In the genomic region with DNA sequence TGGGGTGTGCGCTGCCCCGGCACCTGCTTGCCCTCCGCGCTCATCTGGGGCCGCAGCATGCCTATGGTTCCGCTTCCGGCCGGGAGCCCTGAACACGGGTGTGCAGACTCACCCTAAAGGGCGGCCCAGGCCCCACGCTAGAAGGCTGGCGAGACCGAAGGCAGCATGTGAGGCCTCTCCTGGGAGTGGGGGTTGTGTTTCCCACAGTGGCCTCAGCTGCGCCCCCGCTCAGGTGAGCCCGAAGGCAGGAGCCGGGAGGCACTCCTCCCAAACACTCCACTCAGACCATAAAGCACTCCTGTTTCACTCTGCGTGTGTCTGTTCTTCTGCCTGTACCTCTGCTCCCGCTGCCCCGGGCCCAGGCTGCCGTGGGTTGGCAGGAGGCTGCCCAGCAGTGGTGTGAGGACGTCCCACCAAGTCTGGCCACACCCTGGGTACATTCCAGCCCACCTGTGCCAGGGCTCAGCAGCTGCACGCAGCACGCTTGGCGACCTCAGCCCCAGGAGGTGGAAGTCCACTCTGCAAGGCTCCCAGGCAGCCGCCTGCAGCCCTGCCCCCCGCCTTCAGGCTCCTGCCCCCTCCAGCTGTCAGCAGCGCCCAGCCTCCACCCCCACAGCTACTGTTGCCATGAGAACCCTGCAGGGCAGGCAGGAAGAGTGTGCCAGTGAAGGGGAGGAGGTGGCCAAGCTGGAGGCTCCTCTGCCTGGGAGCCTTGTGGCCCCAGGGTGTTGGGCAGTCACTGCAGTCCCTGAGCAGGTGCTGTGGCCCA, we compare ENCODE assay signal across 9 cellular contexts. TPM values are rescaled to one million over a fixed set of nuclear protein-coding genes. Genes with fewer than 3 reads are reported as not detected.
DNase-seq lines count a peak whose midpoint lies in the region; ATAC-seq and TF ChIP-seq lines count a peak whose summit lies in the region.
"Had no signal": no experiment of that assay in that cellular context is flagged by ENCODE, and none has a peak within 500 bp of the region (broad histone marks: within the 10 kb centered on the region; RNA-seq: fewer than 3 reads in every experiment).

No MANE protein-coding gene starts in this region.

- no peaks in the 10 kb centered on the region for H3K9me2 ChIP-seq in hepatocyte (replicated peaks; ENCODE audit: insufficient read depth)

- no peak for TF ChIP-seq CTCF in NB4 (IDR thresholded peaks at IDR 0.05; ENCODE audit: low read depth, low read length)
- no peak for TF ChIP-seq CTCF in hepatocyte (IDR thresholded peaks at IDR 0.05; ENCODE audit: poor library complexity)
- TF ChIP-seq CTCF in GM13976 (IDR thresholded peaks at IDR 0.05; ENCODE audit: borderline replicate concordance, control extremely low read depth, extremely low read depth, insufficient read depth, missing control alignments) = no peak

- H3K79me2 ChIP-seq in hepatocyte = no peaks in the 10 kb centered on the region

- H3K4me2 ChIP-seq in hepatocyte = peak overlapping the region; percentile 27

- peaks cover 5% of the 10 kb centered on the region for H4K20me1 ChIP-seq in hepatocyte (ENCODE audit: insufficient read depth, poor library complexity, severe bottlenecking)

- peak overlapping the region; percentile 84 for H3K27ac ChIP-seq in hepatocyte
- H3K27ac ChIP-seq in temporal lobe (ENCODE audit: low read depth, low read length) = peak overlapping the region; percentile 90

- no peak overlapping the region for H3K4me3 ChIP-seq in NB4 (ENCODE audit: low read depth, low read length)
- H3K4me3 ChIP-seq in hepatocyte = no peak overlapping the region

- peak; percentile 94 for DNase-seq in COLO668 (lab: John Stamatoyannopoulos, UW; ENCODE audit: unreplicated experiment)
- DNase-seq in NB4 (ENCODE audit: low read depth) = peak; percentile 58
- peak; percentile 88 for DNase-seq in hepatocyte (ENCODE audit: low spot score)
- DNase-seq in epidermal melanocyte (ENCODE audit: insufficient read length, low spot score) = no peak
- no peak for DNase-seq in GM13976 (ENCODE audit: low spot score)
- DNase-seq: activated naive CD8-positive, alpha-beta T cell treated with anti-CD3 and anti-CD28 coated beads, Interleukin-2, amount 10 ng/mL, durations not matched to agents 7 days and 5 days had no signal

- TF ChIP-seq POLR2A in NB4 (IDR thresholded peaks at IDR 0.05; ENCODE audit: extremely low read depth, insufficient read length) = no peak

- in situ Hi-C loops in GM13976 (cut with MboI; ENCODE audit: low sequenced_read_pairs, unreplicated experiment) = no loop called here

- no peak overlapping the region for H2AFZ ChIP-seq in hepatocyte

- no peaks in the 10 kb centered on the region for H3K27me3 ChIP-seq in hepatocyte

- WGBS in hepatocyte (ENCODE audit: low lambda C conversion rate, missing lambda C conversion rate) = 66% methylated on average over 26 of the region's 28 CpGs

- peaks cover 37% of the 10 kb centered on the region for H3K4me1 ChIP-seq in hepatocyte (ENCODE audit: insufficient read depth)

- no peaks in the 10 kb centered on the region for H3K9me3 ChIP-seq in hepatocyte (ENCODE audit: low read depth)

- H3K36me3 ChIP-seq in hepatocyte (replicated peaks; ENCODE audit: insufficient read depth, low read depth) = no peaks in the 10 kb centered on the region

- ATAC-seq in SK-N-SH treated with all-trans-retinoic acid at 6 μM for 48 hours (peak; percentile 66), GM18868 (IDR thresholded peaks at IDR 0.05; ENCODE audit: unreplicated experiment) (no peak)

TF ChIP-seq in SK-N-SH treated with all-trans-retinoic acid at 6 μM for 48 hours, 23 proteins besides CTCF, POLR2A, EP300 and RAD21:
- TF ChIP-seq POU6F1 (CRISPR knock-in tag; IDR thresholded peaks at IDR 0.05; ENCODE audit: borderline replicate concordance, low read depth) (no peak), OSR1 (CRISPR knock-in tag; IDR thresholded peaks at IDR 0.05) (no peak), TCF4 (CRISPR knock-in tag; IDR thresholded peaks at IDR 0.05; ENCODE audit: borderline replicate concordance) (no peak), ZC3H10 (CRISPR knock-in tag; IDR thresholded peaks at IDR 0.05) (no peak), PATZ1 (CRISPR knock-in tag; IDR thresholded peaks at IDR 0.05; ENCODE audit: borderline replicate concordance) (no peak)

RNA-seq across cellular contexts. Expression of gene AJM1, which starts 1.2 kb away (rescaled TPM):
- total RNA-seq in hepatocyte = 2.0 and 3.0 TPM in 2 replicates
- 7.2 and 7.7 TPM in 2 replicates for polyA plus RNA-seq in hepatocyte
- total RNA-seq in temporal lobe = 2.5 TPM

RNA-seq across cellular contexts. Expression of gene PHPT1, which starts 8.1 kb away (rescaled TPM):
- 101 and 111 TPM in 2 replicates for total RNA-seq in hepatocyte
- 384 and 390 TPM in 2 replicates for polyA plus RNA-seq in hepatocyte
- total RNA-seq in temporal lobe = 45.7 TPM

RNA-seq across cellular contexts. Expression of gene MAMDC4, which starts 11.1 kb away (rescaled TPM):
- total RNA-seq in hepatocyte = 7.9 and 8.5 TPM in 2 replicates
- 12.7 and 16.9 TPM in 2 replicates for polyA plus RNA-seq in hepatocyte
- 7.1 TPM for total RNA-seq in temporal lobe

RNA-seq across cellular contexts. Expression of gene EDF1, which starts 25.0 kb away (rescaled TPM):
- total RNA-seq in hepatocyte = 318 and 372 TPM in 2 replicates
- 508 and 568 TPM in 2 replicates for polyA plus RNA-seq in hepatocyte
- total RNA-seq in temporal lobe = 116 TPM

RNA-seq across cellular contexts. Expression of gene RABL6, which starts 33.3 kb away (rescaled TPM):
- total RNA-seq in hepatocyte (67.2 and 72.3 TPM in 2 replicates), temporal lobe (29.5 TPM)
- 103 and 110 TPM in 2 replicates for polyA plus RNA-seq in hepatocyte

Comparison
In these comparisons a context has a peak if more than half of its experiments do, and no peak if none do; other contexts are left out.
1. DNase-seq: peak in COLO668 (single experiment), NB4 (single experiment) and hepatocyte (single experiment); none in epidermal melanocyte (single experiment) and GM13976 (single experiment).